Comparison of ENCODE assay signal across 8 cellular contexts in genomic region chr15:32029862-32030781, GRCh38. TPM values are rescaled to one million over a fixed set of nuclear protein-coding genes. Genes with fewer than 3 reads are reported as not detected.
DNase-seq lines count a peak whose midpoint lies in the region; ATAC-seq and TF ChIP-seq lines count a peak whose summit lies in the region.

Gene CHRNA7, plus strand, starts transcription at chr15:32030515. Its CDS starts 80 bp downstream, at chr15:32030595.

- no peak within 1 kb of the TSS for H3K27ac ChIP-seq in duodenal mucosa (ENCODE audit: low read depth, low read length)
- H3K27ac ChIP-seq in lower lobe of right lung: no peak within 1 kb of the TSS
- peak within 1 kb of the TSS; percentile 11 for H3K27ac ChIP-seq in stomach smooth muscle (ENCODE audit: low read length)

- H3K9me3 ChIP-seq in BE2C (no peaks in the 10 kb centered on the region), duodenal mucosa (ENCODE audit: control insufficient read depth in 1 of 2, low read length in 2 of 2) (no peaks in the 10 kb centered on the region), lower lobe of right lung (no peaks in the 10 kb centered on the region), stomach smooth muscle (ENCODE audit: control insufficient read depth in 2 of 2, low read length in 2 of 2) (no peaks in the 10 kb centered on the region)

- ATAC-seq in GM18502 (IDR thresholded peaks at IDR 0.05; ENCODE audit: poor library complexity, unreplicated experiment) (peak; percentile 61), lower lobe of right lung (peak; percentile 92 to 95), HG03108 (IDR thresholded peaks at IDR 0.05; ENCODE audit: unreplicated experiment) (no peak)

- TF ChIP-seq CTCF in BE2C (IDR thresholded peaks at IDR 0.05; ENCODE audit: low read depth, low read length) (no peak), lower lobe of right lung (IDR thresholded peaks at IDR 0.05) (peak; percentile 25)

- peak within 1 kb of the TSS; percentile 83 for H3K4me3 ChIP-seq in BE2C (ENCODE audit: low read depth, low read length)
- peak within 1 kb of the TSS; percentile 68 to 71 for H3K4me3 ChIP-seq in duodenal mucosa (ENCODE audit: low read depth in 1 of 2, low read length in 2 of 2)
- peak within 1 kb of the TSS; percentile 57 for H3K4me3 ChIP-seq in lower lobe of right lung
- H3K4me3 ChIP-seq in stomach smooth muscle (ENCODE audit: low read length in 2 of 2): peak within 1 kb of the TSS; percentile 77 to 86

- no peaks in the 10 kb centered on the region for H3K4me1 ChIP-seq in BE2C
- H3K4me1 ChIP-seq in duodenal mucosa (ENCODE audit: control insufficient read depth in 1 of 2, insufficient read depth in 2 of 2, low read length in 2 of 2): peaks cover 21 to 24% of the 10 kb centered on the region in 2 donors
- H3K4me1 ChIP-seq in lower lobe of right lung: peaks cover 15% of the 10 kb centered on the region
- peaks cover 2% of the 10 kb centered on the region for H3K4me1 ChIP-seq in stomach smooth muscle (ENCODE audit: control insufficient read depth, insufficient read depth, low read length)

- peak within 1 kb of the TSS; percentile 51 to 52 for H3K9ac ChIP-seq in duodenal mucosa (ENCODE audit: low read depth in 1 of 2, low read length in 2 of 2)
- peak within 1 kb of the TSS; percentile 21 to 54 for H3K9ac ChIP-seq in stomach smooth muscle (ENCODE audit: low read length in 2 of 2)

- DNase-seq in BE2C (peak; percentile 87), HT1080 (ENCODE audit: low read depth) (peak; percentile 26), SK-N-DZ (ENCODE audit: low spot score) (peak; percentile 83), lower lobe of right lung (peak; percentile 70)

- no peaks in the 10 kb centered on the region for H3K27me3 ChIP-seq in BE2C
- H3K27me3 ChIP-seq in duodenal mucosa (ENCODE audit: control insufficient read depth in 1 of 2, insufficient read depth in 2 of 2, low read length in 2 of 2): peaks cover 7 to 11% of the 10 kb centered on the region in 2 donors
- H3K27me3 ChIP-seq in lower lobe of right lung (ENCODE audit: low read depth): peaks cover 42% of the 10 kb centered on the region
- H3K27me3 ChIP-seq in stomach smooth muscle (ENCODE audit: control insufficient read depth in 1 of 2, insufficient read depth in 2 of 2, low read length in 2 of 2): peaks cover 0 to 8% of the 10 kb centered on the region in 2 donors

- intact Hi-C loops in lower lobe of right lung (cut with DNase I): no loop called here

- H3K36me3 ChIP-seq in BE2C: peaks cover 15% of the 10 kb centered on the region
- no peaks in the 10 kb centered on the region for H3K36me3 ChIP-seq in duodenal mucosa (ENCODE audit: control insufficient read depth in 1 of 2, insufficient read depth in 2 of 2, low read length in 2 of 2)
- no peaks in the 10 kb centered on the region for H3K36me3 ChIP-seq in lower lobe of right lung
- no peaks in the 10 kb centered on the region for H3K36me3 ChIP-seq in stomach smooth muscle (ENCODE audit: control insufficient read depth in 2 of 2, insufficient read depth in 2 of 2, low read length in 2 of 2)

RNA-seq across cellular contexts. Expression of gene CHRNA7, which starts in this region (rescaled TPM):
- 39.7 TPM for polyA plus RNA-seq in BE2C (2012; ENCODE audit: insufficient read depth, insufficient read length, low read depth)
- 2.0 TPM in 2 replicates for total RNA-seq in HT1080 (2014; rRNA removed; shearing (Covaris generic))
- polyA plus RNA-seq in HT1080 (2015; cell fraction: cytosol; rRNA removed): 0.90 and 1.6 TPM in 2 replicates
- polyA plus RNA-seq in HT1080 (2015; cell fraction: nucleus; rRNA removed): 1.9 and 2.6 TPM in 2 replicates
- 32.2 and 38.3 TPM in 2 replicates for polyA plus RNA-seq in SK-N-DZ (2014; cell fraction: cytosol; rRNA removed)
- 25.8 and 34.9 TPM in 2 replicates for polyA plus RNA-seq in SK-N-DZ (2014; cell fraction: nucleus; rRNA removed)
- total RNA-seq in lower lobe of right lung: 0.92 TPM

Comparison
In these comparisons a context has a peak if more than half of its experiments do, and no peak if none do; other contexts are left out.
1. Peak in DNase-seq, ATAC-seq and H3K4me3 ChIP-seq in lower lobe of right lung; RNA of the gene not detected or under 1 TPM.
2. DNase-seq: peak in every context shown above with its lines; median percentile 87 in BE2C; 83 in SK-N-DZ; 70 in lower lobe of right lung; 26 in HT1080.